Comparison of ENCODE assay signal across 18 cellular contexts in the genomic region with DNA sequence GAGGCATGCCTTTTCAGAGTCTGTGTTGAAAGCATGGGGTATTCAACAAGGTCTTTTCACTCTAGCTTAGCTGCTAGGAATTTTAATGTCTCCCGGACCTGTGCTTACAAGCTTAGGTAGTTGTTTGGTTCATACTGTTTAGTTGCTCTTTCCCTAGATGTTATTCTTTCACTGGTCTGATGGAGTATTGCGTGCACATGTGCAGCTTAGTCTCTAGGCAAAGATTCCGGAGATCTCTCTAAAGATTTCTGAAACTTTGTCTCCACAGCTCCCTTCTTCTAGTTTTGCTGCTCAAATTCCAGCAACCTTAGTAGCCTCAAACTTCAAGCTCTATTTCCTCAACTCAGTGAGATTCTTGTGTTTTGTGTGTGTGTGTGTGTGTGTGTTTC. TPM values are rescaled to one million over a fixed set of nuclear protein-coding genes. Genes with fewer than 3 reads are reported as not detected.
DNase-seq lines count a peak whose midpoint lies in the region; ATAC-seq and TF ChIP-seq lines count a peak whose summit lies in the region.
"Had no signal": no experiment of that assay in that cellular context is flagged by ENCODE, and none has a peak within 500 bp of the region (broad histone marks: within the 10 kb centered on the region; RNA-seq: fewer than 3 reads in every experiment).

No MANE protein-coding gene starts in this region.

- 91% methylated on average over 3 of the region's 3 CpGs for WGBS in SK-N-SH (ENCODE audit: low lambda C conversion rate)

- no peak overlapping the region; the same call in 1 of the 2 replicates for H3K9ac ChIP-seq in SK-N-SH

- H3K27ac ChIP-seq in SK-N-SH (ENCODE audit: low read depth in 2 of 2, low read length in 1 of 2) (peak overlapping the region in 1 of 2 experiments; percentile 51; a peak in 2 of 4 replicates), skin epidermis (peak overlapping the region in 14 of 21 experiments; percentile 5 to 71 (median 28))

- DNase-seq in ELR (ENCODE audit: low read depth) (peak; percentile 38), SK-N-SH (no peak), fibroblast of mammary gland (ENCODE audit: low read depth) (peak; percentile 41), Kasumi-1 (lab: John Stamatoyannopoulos, UW) (no peak), HT-29 (ENCODE audit: low spot score) (no peak)
- DNase-seq: activated CD4-positive, CD25-positive, alpha-beta regulatory T cell; activated T-cell treated with anti-CD3 and anti-CD28 coated beads, Interleukin-2, amount 50 U/mL, for 1 hour; CD8-positive, alpha-beta T cell; hypothalamus; mammary epithelial cell; NCI-H1694; pancreas; SHP77 treated with DMSO at 0.1 percent for 48 hours; stimulated activated CD4-positive, alpha-beta T cell treated with anti-CD3 and anti-CD28 coated beads, Interleukin-2, amount 100 ng/mL, for 48 hours; stimulated activated naive CD8-positive, alpha-beta T cell treated with anti-CD3 and anti-CD28 coated beads, Interleukin-15, Interleukin-2, amounts not matched to agents 100 U/mL and 50 U/mL, for 24 hours had no signal

- TF ChIP-seq CTCF in SK-N-SH (IDR thresholded peaks at IDR 0.05), result no peak
- no peak for TF ChIP-seq CTCF in fibroblast of mammary gland (conservative IDR thresholded peaks at IDR 0.05; ENCODE audit: control insufficient read depth, insufficient read depth, low read depth, low read length)

- TF ChIP-seq EP300 in SK-N-SH (IDR thresholded peaks at IDR 0.05; ENCODE audit: borderline replicate concordance in 1 of 2, low read depth in 1 of 2, low read length in 1 of 2), result no peak

- peaks cover 87% of the 10 kb centered on the region for H3F3A ChIP-seq in SK-N-SH (replicated peaks; ENCODE audit: insufficient read depth)

- H3K4me1 ChIP-seq in SK-N-SH (ENCODE audit: control insufficient read depth in 1 of 2, insufficient read depth in 2 of 2, low read depth in 1 of 2, low read length in 1 of 2), result peaks cover 16 to 47% of the 10 kb centered on the region in 2 experiments

- POLR2A ChIA-PET in SK-N-SH (lab: Yijun Ruan, JAX), result interaction anchor here (0.6 kb wide), 1 partner anchor 1687 kb away, joined by 4 read pairs; no protein-coding TSS in a partner anchor

- peaks cover 100% of the 10 kb centered on the region for H3K79me2 ChIP-seq in SK-N-SH (ENCODE audit: insufficient read depth)

- H2AFZ ChIP-seq in SK-N-SH (ENCODE audit: low read depth), result no peak overlapping the region

- peaks cover 100% of the 10 kb centered on the region for H4K20me1 ChIP-seq in SK-N-SH (ENCODE audit: insufficient read depth)

- H3K4me3 ChIP-seq in SK-N-SH (ENCODE audit: low read depth in 2 of 2, low read length in 1 of 2) (no peak overlapping the region), fibroblast of mammary gland (ENCODE audit: control insufficient read depth, low read depth, low read length) (peak overlapping the region; percentile 11), skin epidermis (no peak overlapping the region)
- H3K4me3 ChIP-seq: pancreas had no signal

- H3K36me3 ChIP-seq in SK-N-SH (replicated peaks in 1 of 2; ENCODE audit: control insufficient read depth in 1 of 2, insufficient read depth in 2 of 2, low read length in 1 of 2), result peaks cover 9 to 81% of the 10 kb centered on the region in 2 experiments
- H3K36me3 ChIP-seq: pancreas had no signal

- TF ChIP-seq RAD21 in SK-N-SH (IDR thresholded peaks at IDR 0.05; ENCODE audit: low read length), result no peak

- CTCF ChIA-PET in SK-N-SH (lab: Yijun Ruan, JAX), result interaction anchor here (1.1 to 3.1 kb wide), 2 partner anchors 10 kb away, joined by 3 to 8 read pairs; no protein-coding TSS in a partner anchor

- no peak for ATAC-seq in HG02840 (IDR thresholded peaks at IDR 0.05; ENCODE audit: low FRiP score, unreplicated experiment)
- ATAC-seq in HG03095 (IDR thresholded peaks at IDR 0.05; ENCODE audit: unreplicated experiment), result no peak
- ATAC-seq: CD8-positive, alpha-beta T cell; stimulated activated naive CD8-positive, alpha-beta T cell treated with anti-CD3 and anti-CD28 coated beads, Interleukin-15, Interleukin-2, amounts not matched to agents 100 U/mL and 50 U/mL, for 24 hours had no signal

- peaks cover 13% of the 10 kb centered on the region; the same call in 1 of the 2 replicates for H3K9me3 ChIP-seq in SK-N-SH
- H3K9me3 ChIP-seq: pancreas had no signal

- peak overlapping the region; percentile 16; the same call in 1 of the 2 replicates for H3K4me2 ChIP-seq in SK-N-SH

- no peaks in the 10 kb centered on the region for H3K9me2 ChIP-seq in SK-N-SH

- H3K27me3 ChIP-seq in SK-N-SH (ENCODE audit: insufficient read depth), result no peaks in the 10 kb centered on the region
- H3K27me3 ChIP-seq: pancreas had no signal

TF ChIP-seq in SK-N-SH, 30 proteins besides CTCF, POLR2A, EP300 and RAD21 (continues in another document):
- TF ChIP-seq TEAD4 (IDR thresholded peaks at IDR 0.05; ENCODE audit: borderline replicate concordance, insufficient read depth) (no peak), CHD2 (IDR thresholded peaks at IDR 0.05; ENCODE audit: low read length, partially characterized antibody) (no peak), TCF12 (IDR thresholded peaks at IDR 0.05) (no peak), SMC3 (IDR thresholded peaks at IDR 0.05; ENCODE audit: low read depth, low read length) (no peak), POLR2AphosphoS5 (IDR thresholded peaks at IDR 0.05; ENCODE audit: low read depth, low read length) (no peak), ELF1 (IDR thresholded peaks at IDR 0.05) (no peak), NFIC (IDR thresholded peaks at IDR 0.05; ENCODE audit: borderline replicate concordance) (no peak), MXI1 (IDR thresholded peaks at IDR 0.05; ENCODE audit: low read depth, low read length) (no peak), FOXJ3 (CRISPR knock-in tag; IDR thresholded peaks at IDR 0.05) (no peak), YY1 (IDR thresholded peaks at IDR 0.05; ENCODE audit: low read depth) (no peak), FOSL2 (IDR thresholded peaks at IDR 0.05; ENCODE audit: borderline replicate concordance, low read depth) (no peak)
- TF ChIP-seq, protein P1, sequence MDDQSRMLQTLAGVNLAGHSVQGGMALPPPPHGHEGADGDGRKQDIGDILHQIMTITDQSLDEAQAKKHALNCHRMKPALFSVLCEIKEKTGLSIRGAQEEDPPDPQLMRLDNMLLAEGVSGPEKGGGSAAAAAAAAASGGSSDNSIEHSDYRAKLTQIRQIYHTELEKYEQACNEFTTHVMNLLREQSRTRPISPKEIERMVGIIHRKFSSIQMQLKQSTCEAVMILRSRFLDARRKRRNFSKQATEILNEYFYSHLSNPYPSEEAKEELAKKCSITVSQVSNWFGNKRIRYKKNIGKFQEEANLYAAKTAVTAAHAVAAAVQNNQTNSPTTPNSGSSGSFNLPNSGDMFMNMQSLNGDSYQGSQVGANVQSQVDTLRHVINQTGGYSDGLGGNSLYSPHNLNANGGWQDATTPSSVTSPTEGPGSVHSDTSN (IDR thresholded peaks at IDR 0.05), result no peak
- TF ChIP-seq, protein P2, sequence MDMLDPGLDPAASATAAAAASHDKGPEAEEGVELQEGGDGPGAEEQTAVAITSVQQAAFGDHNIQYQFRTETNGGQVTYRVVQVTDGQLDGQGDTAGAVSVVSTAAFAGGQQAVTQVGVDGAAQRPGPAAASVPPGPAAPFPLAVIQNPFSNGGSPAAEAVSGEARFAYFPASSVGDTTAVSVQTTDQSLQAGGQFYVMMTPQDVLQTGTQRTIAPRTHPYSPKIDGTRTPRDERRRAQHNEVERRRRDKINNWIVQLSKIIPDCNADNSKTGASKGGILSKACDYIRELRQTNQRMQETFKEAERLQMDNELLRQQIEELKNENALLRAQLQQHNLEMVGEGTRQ (IDR thresholded peaks at IDR 0.05; ENCODE audit: borderline replicate concordance, low read depth, low read length), result no peak
- TF ChIP-seq, protein P3, sequence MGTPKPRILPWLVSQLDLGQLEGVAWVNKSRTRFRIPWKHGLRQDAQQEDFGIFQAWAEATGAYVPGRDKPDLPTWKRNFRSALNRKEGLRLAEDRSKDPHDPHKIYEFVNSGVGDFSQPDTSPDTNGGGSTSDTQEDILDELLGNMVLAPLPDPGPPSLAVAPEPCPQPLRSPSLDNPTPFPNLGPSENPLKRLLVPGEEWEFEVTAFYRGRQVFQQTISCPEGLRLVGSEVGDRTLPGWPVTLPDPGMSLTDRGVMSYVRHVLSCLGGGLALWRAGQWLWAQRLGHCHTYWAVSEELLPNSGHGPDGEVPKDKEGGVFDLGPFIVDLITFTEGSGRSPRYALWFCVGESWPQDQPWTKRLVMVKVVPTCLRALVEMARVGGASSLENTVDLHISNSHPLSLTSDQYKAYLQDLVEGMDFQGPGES (IDR thresholded peaks at IDR 0.05; ENCODE audit: low read depth, low read length), result no peak
- TF ChIP-seq, protein P4, sequence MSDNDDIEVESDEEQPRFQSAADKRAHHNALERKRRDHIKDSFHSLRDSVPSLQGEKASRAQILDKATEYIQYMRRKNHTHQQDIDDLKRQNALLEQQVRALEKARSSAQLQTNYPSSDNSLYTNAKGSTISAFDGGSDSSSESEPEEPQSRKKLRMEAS (IDR thresholded peaks at IDR 0.05; ENCODE audit: low read depth), result no peak

RNA-seq across cellular contexts. Expression of a gene that starts 18.6 kb away (rescaled TPM):
- 23.1 and 29.0 TPM in 2 replicates for polyA plus RNA-seq in SK-N-SH (2012; rRNA removed)
- polyA plus RNA-seq in SK-N-SH (2012; cell fraction: cytosol; rRNA removed), result 33.1 and 33.3 TPM in 2 replicates
- 17.6 and 28.6 TPM in 2 replicates for polyA plus RNA-seq in SK-N-SH (2012; cell fraction: nucleus; rRNA removed)
- 7.4 and 8.5 TPM in 2 replicates for total RNA-seq in HT-29 (2014; rRNA removed; shearing (Covaris generic))

Comparison
In these comparisons a context has a peak if more than half of its experiments do, and no peak if none do; other contexts are left out.
1. DNase-seq: peak in ELR (single experiment) and fibroblast of mammary gland (single experiment); none in SK-N-SH (single experiment), Kasumi-1 (0 of 2) and HT-29 (single experiment).